Comparison of ENCODE assay signal across 33 cellular contexts in the genomic region with DNA sequence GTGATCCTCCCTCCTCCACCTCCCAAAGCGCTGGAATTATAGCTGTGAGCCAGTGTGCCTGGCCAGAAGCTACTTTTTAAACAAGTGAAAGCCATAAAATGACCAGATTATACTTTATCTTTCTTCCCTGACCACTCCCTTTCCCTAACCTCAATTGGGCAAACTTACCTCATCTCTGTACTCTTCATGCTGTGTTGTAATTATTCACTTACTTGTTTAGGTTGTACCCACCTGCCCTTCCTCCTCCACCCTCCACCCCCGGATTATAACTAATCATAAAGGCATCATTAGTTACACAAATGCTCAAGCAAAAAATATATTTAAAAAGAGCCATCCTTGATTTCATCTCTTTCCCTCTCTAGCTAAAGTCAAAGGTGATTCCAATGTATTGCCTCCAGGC.
"Had no signal": no experiment of that assay in that cellular context is flagged by ENCODE, and none has a peak within 500 bp of the region (broad histone marks: within the 10 kb centered on the region; RNA-seq: fewer than 3 reads in every experiment).

No MANE protein-coding gene starts in this region.

- ATAC-seq: activated CD4-positive, CD25-positive, alpha-beta regulatory T cell treated with anti-CD3 and anti-CD28 coated beads, Interleukin-2, amount 50 U/mL, for 24 hours; activated CD8-positive, alpha-beta T cell treated with anti-CD3 and anti-CD28 coated beads for 36 hours; activated naive CD8-positive, alpha-beta T cell treated with anti-CD3 and anti-CD28 coated beads, Interleukin-2, amount 50 U/mL, for 24 hours; body of pancreas; gastroesophageal sphincter; T-helper 17 cell had no signal

- H3K4me3 Mint-ChIP-seq: activated B cell treated with CpG ODN at 0.5 μM for 24 hours; activated CD8-positive, alpha-beta T cell treated with anti-CD3 and anti-CD28 coated beads for 36 hours; activated naive CD4-positive, alpha-beta T cell treated with anti-CD3 and anti-CD28 coated beads for 36 hours; activated naive CD4-positive, alpha-beta T cell treated with anti-CD3 and anti-CD28 coated beads, Interleukin-2, amount 50 U/mL, for 24 hours; activated naive CD8-positive, alpha-beta T cell treated with anti-CD3 and anti-CD28 coated beads for 36 hours; activated naive CD8-positive, alpha-beta T cell treated with anti-CD3 and anti-CD28 coated beads, Interleukin-2, amount 50 U/mL, for 24 hours; activated T-helper 1 cell treated with anti-CD3 and anti-CD28 coated beads, Interleukin-12 subunit alpha, Interleukin-12 subunit beta, Interleukin-2, Interleukin-4 antibody, amounts not matched to agents 30 ng/mL and 10 ng/mL and 1 ng/mL, durations not matched to agents 14 hours and 24 hours and 36 hours; central memory CD8-positive, alpha-beta T cell; dendritic cell treated with granulocyte-macrophage colony-stimulating factor and Interleukin-4, amounts not matched to agents 40 ng/mL and 50 ng/mL, for 4 days; endodermal cell; T-helper 17 cell; T-helper 2 cell treated with Interferon-gamma antibody and Interleukin-4, amounts not matched to agents 5 μg/mL and 100 μg/mL, for 36 hours had no signal

- H3K4me1 Mint-ChIP-seq: activated naive CD4-positive, alpha-beta T cell treated with anti-CD3 and anti-CD28 coated beads, Interleukin-2, amount 50 U/mL, for 24 hours; activated naive CD8-positive, alpha-beta T cell treated with anti-CD3 and anti-CD28 coated beads for 36 hours; central memory CD8-positive, alpha-beta T cell; endodermal cell; T-helper 17 cell had no signal

- H3K9me3 ChIP-seq: adrenal gland, body of pancreas, esophagus squamous epithelium, gastroesophageal sphincter had no signal

- H3K36me3 Mint-ChIP-seq: activated naive CD4-positive, alpha-beta T cell treated with anti-CD3 and anti-CD28 coated beads, Interleukin-2, amount 50 U/mL, for 24 hours; activated naive CD8-positive, alpha-beta T cell treated with anti-CD3 and anti-CD28 coated beads for 36 hours had no signal

- DNase-seq: activated B cell treated with CpG ODN at 0.5 μM for 24 hours; activated CD4-positive, alpha-beta T cell treated with anti-CD3 and anti-CD28 coated beads for 48 hours; activated CD4-positive, alpha-beta T cell treated with anti-CD3 and anti-CD28 coated beads, Interleukin-2, amount 50 U/mL, for 1 hour; activated CD4-positive, alpha-beta T cell treated with anti-CD3 and anti-CD28 coated beads, Interleukin-2, amount 50 U/mL, for 48 hours; activated CD8-positive, alpha-beta memory T cell treated with anti-CD3 and anti-CD28 coated beads for 24 hours; activated CD8-positive, alpha-beta T cell treated with anti-CD3 and anti-CD28 coated beads for 36 hours; activated effector memory CD4-positive, alpha-beta T cell treated with anti-CD3 and anti-CD28 coated beads, Interleukin-2, amount 50 U/mL, for 16 hours; activated naive CD4-positive, alpha-beta T cell treated with anti-CD3 and anti-CD28 coated beads for 36 hours; activated naive CD8-positive, alpha-beta T cell treated with anti-CD3 and anti-CD28 coated beads for 36 hours; activated naive CD8-positive, alpha-beta T cell treated with anti-CD3 and anti-CD28 coated beads, Interleukin-2, amount 50 U/mL, for 24 hours; activated T-cell treated with anti-CD3 and anti-CD28 coated beads, Interleukin-2, amount 50 U/mL, for 48 hours; adrenal gland; amygdala; aorta; body of pancreas; dorsolateral prefrontal cortex; effector memory CD4-positive, alpha-beta T cell; endodermal cell; esophagus squamous epithelium; foreskin melanocyte; T-helper 1 cell; T-helper 17 cell; T1000; WERI-Rb-1 had no signal

- H3K4me3 ChIP-seq: adrenal gland, body of pancreas, coronary artery, dorsolateral prefrontal cortex, esophagus squamous epithelium, gastroesophageal sphincter had no signal

- H3K4me1 ChIP-seq: esophagus squamous epithelium had no signal

- H3K9me3 Mint-ChIP-seq: activated B cell treated with CpG ODN at 0.5 μM for 24 hours; activated CD8-positive, alpha-beta T cell treated with anti-CD3 and anti-CD28 coated beads for 36 hours; activated naive CD4-positive, alpha-beta T cell treated with anti-CD3 and anti-CD28 coated beads for 36 hours; activated naive CD4-positive, alpha-beta T cell treated with anti-CD3 and anti-CD28 coated beads, Interleukin-2, amount 50 U/mL, for 24 hours; activated naive CD8-positive, alpha-beta T cell treated with anti-CD3 and anti-CD28 coated beads for 36 hours; activated naive CD8-positive, alpha-beta T cell treated with anti-CD3 and anti-CD28 coated beads, Interleukin-2, amount 50 U/mL, for 24 hours; activated T-helper 1 cell treated with anti-CD3 and anti-CD28 coated beads, Interleukin-12 subunit alpha, Interleukin-12 subunit beta, Interleukin-2, Interleukin-4 antibody, amounts not matched to agents 30 ng/mL and 10 ng/mL and 1 ng/mL, durations not matched to agents 14 hours and 24 hours and 36 hours; activated T-helper 2 cell treated with anti-CD3 and anti-CD28 coated beads, Interferon-gamma antibody, Interleukin-2, Interleukin-4, amounts not matched to agents 10 μg/mL and 5 μg/mL and 100 μg/mL, durations not matched to agents 14 hours and 24 hours and 36 hours; central memory CD8-positive, alpha-beta T cell; dendritic cell treated with granulocyte-macrophage colony-stimulating factor and Interleukin-4, amounts not matched to agents 40 ng/mL and 50 ng/mL, for 4 days; endodermal cell; T-helper 2 cell treated with Interferon-gamma antibody and Interleukin-4, amounts not matched to agents 5 μg/mL and 100 μg/mL, for 36 hours had no signal

- H3K36me3 ChIP-seq: adrenal gland, esophagus squamous epithelium, WERI-Rb-1 had no signal

- H3K27ac Mint-ChIP-seq: activated B cell treated with CpG ODN at 0.5 μM for 24 hours; activated CD8-positive, alpha-beta T cell treated with anti-CD3 and anti-CD28 coated beads for 36 hours; activated naive CD4-positive, alpha-beta T cell treated with anti-CD3 and anti-CD28 coated beads for 36 hours; activated naive CD4-positive, alpha-beta T cell treated with anti-CD3 and anti-CD28 coated beads, Interleukin-2, amount 50 U/mL, for 24 hours; activated naive CD8-positive, alpha-beta T cell treated with anti-CD3 and anti-CD28 coated beads for 36 hours; activated naive CD8-positive, alpha-beta T cell treated with anti-CD3 and anti-CD28 coated beads, Interleukin-2, amount 50 U/mL, for 24 hours; activated T-helper 1 cell treated with anti-CD3 and anti-CD28 coated beads, Interleukin-12 subunit alpha, Interleukin-12 subunit beta, Interleukin-2, Interleukin-4 antibody, amounts not matched to agents 30 ng/mL and 10 ng/mL and 1 ng/mL, durations not matched to agents 14 hours and 24 hours and 36 hours; activated T-helper 2 cell treated with anti-CD3 and anti-CD28 coated beads, Interferon-gamma antibody, Interleukin-2, Interleukin-4, amounts not matched to agents 10 μg/mL and 5 μg/mL and 100 μg/mL, durations not matched to agents 14 hours and 24 hours and 36 hours; dendritic cell treated with granulocyte-macrophage colony-stimulating factor and Interleukin-4, amounts not matched to agents 40 ng/mL and 50 ng/mL, for 4 days; endodermal cell; T-helper 17 cell; T-helper 2 cell treated with Interferon-gamma antibody and Interleukin-4, amounts not matched to agents 5 μg/mL and 100 μg/mL, for 36 hours had no signal

- H3K27me3 Mint-ChIP-seq: activated B cell treated with CpG ODN at 0.5 μM for 24 hours; activated naive CD4-positive, alpha-beta T cell treated with anti-CD3 and anti-CD28 coated beads, Interleukin-2, amount 50 U/mL, for 24 hours; activated naive CD8-positive, alpha-beta T cell treated with anti-CD3 and anti-CD28 coated beads, Interleukin-2, amount 50 U/mL, for 24 hours; central memory CD8-positive, alpha-beta T cell; dendritic cell treated with granulocyte-macrophage colony-stimulating factor and Interleukin-4, amounts not matched to agents 40 ng/mL and 50 ng/mL, for 4 days had no signal
